In the genomic region with DNA sequence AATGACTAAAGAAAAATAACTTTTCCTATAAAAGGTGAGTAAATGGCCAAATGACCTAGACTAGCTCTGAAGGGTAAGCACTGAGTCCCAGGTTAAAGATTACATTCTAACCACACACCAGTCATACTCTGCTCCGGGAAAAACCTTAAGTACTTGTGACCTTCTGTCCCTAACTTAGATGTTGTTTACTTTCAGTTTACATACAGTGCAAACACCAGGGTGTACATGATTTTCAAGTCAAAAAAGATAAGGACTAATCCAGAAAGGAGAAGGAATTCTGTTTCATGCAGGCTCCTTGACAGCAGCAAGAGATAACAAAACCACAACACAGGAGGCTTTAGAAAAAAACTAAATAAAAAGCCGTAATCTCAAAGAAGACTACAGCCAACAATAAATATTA, we compare ENCODE assay signal across 9 cellular contexts.
DNase-seq lines count a peak whose midpoint lies in the region; ATAC-seq and TF ChIP-seq lines count a peak whose summit lies in the region.
"Had no signal": no experiment of that assay in that cellular context is flagged by ENCODE, and none has a peak within 500 bp of the region (broad histone marks: within the 10 kb centered on the region; RNA-seq: fewer than 3 reads in every experiment).

No MANE protein-coding gene starts in this region.

- no peak for TF ChIP-seq CTCF in lung (IDR thresholded peaks at IDR 0.05; ENCODE audit: control extremely low read depth, extremely low read depth)

- DNase-seq in NCI-H526 treated with DMSO at 0.1 percent for 48 hours (lab: John Stamatoyannopoulos, UW) (peak; percentile 32), lung (ENCODE audit: low spot score) (no peak), NCI-H1048 (lab: John Stamatoyannopoulos, UW) (no peak), SHP77 treated with DMSO at 0.1 percent for 48 hours (lab: John Stamatoyannopoulos, UW) (no peak)
- DNase-seq in CD4-positive, alpha-beta memory T cell: no peak
- DNase-seq in stimulated activated CD4-positive, alpha-beta T cell treated with anti-CD3 and anti-CD28 coated beads, Interleukin-4, amount 100 ng/mL, for 4 hours: no peak
- DNase-seq: NCI-H2029 had no signal

- H3K27me3 ChIP-seq in lung (ENCODE audit: control insufficient read depth, insufficient read depth): no peaks in the 10 kb centered on the region
- H3K27me3 ChIP-seq in CD4-positive, alpha-beta memory T cell (ENCODE audit: insufficient read depth, low read length): no peaks in the 10 kb centered on the region

- CTCF ChIA-PET in CD4-positive, alpha-beta memory T cell (lab: Charles Lee; ENCODE audit: partially characterized antibody): no interaction called here

- H3K9me3 ChIP-seq in lung (ENCODE audit: control insufficient read depth in 2 of 2, insufficient read depth in 1 of 2, low read length in 1 of 2): no peaks in the 10 kb centered on the region
- no peaks in the 10 kb centered on the region for H3K9me3 ChIP-seq in CD4-positive, alpha-beta memory T cell (ENCODE audit: control insufficient read depth in 1 of 2, low read length in 2 of 2)

- H3K4me3 ChIP-seq in lung: no peak overlapping the region
- no peak overlapping the region for H3K4me3 ChIP-seq in CD4-positive, alpha-beta memory T cell (ENCODE audit: low read length in 2 of 2)

- no peak overlapping the region for H3K27ac Mint-ChIP-seq in CD4-positive, alpha-beta memory T cell

- peaks cover 0 to 4% (median 0%) of the 10 kb centered on the region in 4 donors for H3K4me1 Mint-ChIP-seq in CD4-positive, alpha-beta memory T cell

- no peak overlapping the region for H3K27ac ChIP-seq in lung (ENCODE audit: low read depth in 1 of 2, low read length in 1 of 2)
- H3K27ac ChIP-seq in CD4-positive, alpha-beta memory T cell (ENCODE audit: low read depth, low read length): no peak overlapping the region

- H3K27me3 Mint-ChIP-seq in CD4-positive, alpha-beta memory T cell: peaks cover 10 to 12% of the 10 kb centered on the region in 2 donors

- H3K36me3 Mint-ChIP-seq in CD4-positive, alpha-beta memory T cell: no peaks in the 10 kb centered on the region

- H3K36me3 ChIP-seq in lung (ENCODE audit: control insufficient read depth in 2 of 2, insufficient read depth in 2 of 2, low read length in 2 of 2): no peaks in the 10 kb centered on the region
- no peaks in the 10 kb centered on the region for H3K36me3 ChIP-seq in CD4-positive, alpha-beta memory T cell (ENCODE audit: insufficient read depth, low read length)

- peaks cover 0 to 2% of the 10 kb centered on the region in 2 donors for H3K4me1 ChIP-seq in lung (ENCODE audit: control insufficient read depth in 2 of 2, insufficient read depth in 2 of 2, low read length in 2 of 2)
- no peaks in the 10 kb centered on the region for H3K4me1 ChIP-seq in CD4-positive, alpha-beta memory T cell (ENCODE audit: insufficient read depth, low read length)

- 36 to 38% methylated on average over 2 of the region's 2 CpGs for WGBS in lung, 2 donors

- POLR2A ChIA-PET in CD4-positive, alpha-beta memory T cell (lab: Charles Lee; ENCODE audit: partially characterized antibody): no interaction called here

- peaks cover 0 to 2% (median 0%) of the 10 kb centered on the region in 8 donors for H3K9me3 Mint-ChIP-seq in CD4-positive, alpha-beta memory T cell

- intact Hi-C loops in CD4-positive, alpha-beta memory T cell (cut with micrococcal nuclease): no loop called here

- H3K4me3 Mint-ChIP-seq in CD4-positive, alpha-beta memory T cell: no peak overlapping the region

- ATAC-seq in GM18870 (IDR thresholded peaks at IDR 0.05; ENCODE audit: unreplicated experiment): peak; percentile 97
- ATAC-seq in HG02642 (IDR thresholded peaks at IDR 0.05; ENCODE audit: poor library complexity, unreplicated experiment): peak; percentile 91
- peak; percentile 78 for ATAC-seq in lung (ENCODE audit: insufficient read depth, low FRiP score)
